Comparison of ENCODE assay signal across 1 cellular context in the genomic region with DNA sequence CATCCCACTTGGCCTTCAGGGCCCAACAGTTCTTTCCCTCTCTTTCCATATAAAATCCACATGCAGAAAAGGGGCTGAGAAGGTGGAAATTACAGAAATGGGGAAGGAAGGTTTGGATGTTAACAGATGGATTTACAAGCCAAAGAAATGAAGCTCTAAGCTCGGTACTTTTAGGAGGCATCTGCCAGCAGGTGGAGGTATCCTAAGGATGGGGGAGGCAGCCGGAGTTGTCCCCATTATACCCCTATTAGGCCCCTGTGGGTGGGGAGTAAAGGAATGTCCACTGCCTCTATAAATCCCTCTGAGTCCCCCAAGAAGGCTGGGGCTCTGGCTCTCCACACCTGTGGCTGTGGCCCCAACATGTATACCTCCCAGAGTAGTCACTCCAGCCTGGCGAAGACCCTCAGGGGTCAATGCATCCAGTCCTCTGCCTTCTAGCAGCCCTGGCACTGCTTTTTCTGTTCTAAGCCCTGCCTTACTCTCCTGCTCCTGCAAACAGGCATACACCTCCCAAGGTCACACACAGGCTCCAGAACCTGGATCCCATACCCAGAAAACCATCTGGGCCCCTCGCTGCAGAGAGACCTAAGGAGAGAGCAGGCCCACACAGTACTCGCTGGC.
TF ChIP-seq lines count a peak whose summit lies in the region.

No MANE protein-coding gene starts in this region.

TF ChIP-seq in HepG2, 621 proteins besides CTCF, POLR2A, EP300 and RAD21 (continues in another document):
- TF ChIP-seq, protein P1, sequence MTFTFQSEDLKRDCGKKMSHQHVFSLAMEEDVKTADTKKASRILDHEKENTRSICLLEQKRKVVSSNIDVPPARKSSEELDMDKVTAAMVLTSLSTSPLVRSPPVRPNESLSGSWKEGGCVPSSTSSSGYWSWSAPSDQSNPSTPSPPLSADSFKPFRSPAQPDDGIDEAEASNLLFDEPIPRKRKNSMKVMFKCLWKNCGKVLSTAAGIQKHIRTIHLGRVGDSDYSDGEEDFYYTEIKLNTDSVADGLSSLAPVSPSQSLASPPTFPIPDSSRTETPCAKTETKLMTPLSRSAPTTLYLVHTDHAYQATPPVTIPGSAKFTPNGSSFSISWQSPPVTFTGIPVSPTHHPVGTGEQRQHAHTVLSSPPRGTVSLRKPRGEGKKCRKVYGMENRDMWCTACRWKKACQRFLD (CRISPR knock-in tag; IDR thresholded peaks at IDR 0.05; ENCODE audit: borderline replicate concordance): no peak
- TF ChIP-seq ZNF225 (CRISPR knock-in tag; IDR thresholded peaks at IDR 0.05) (no peak), FIP1L1 (IDR thresholded peaks at IDR 0.05; ENCODE audit: borderline replicate concordance, insufficient read depth, low read depth, low read length) (no peak), ZNF841 (CRISPR knock-in tag; IDR thresholded peaks at IDR 0.05; ENCODE audit: borderline replicate concordance) (no peak), ZNF773 (CRISPR knock-in tag; IDR thresholded peaks at IDR 0.05; ENCODE audit: borderline replicate concordance) (no peak), ZNF672 (CRISPR knock-in tag; IDR thresholded peaks at IDR 0.05) (peak; percentile 82; the same call in 1 of the 2 replicates), PTBP1 (IDR thresholded peaks at IDR 0.05; ENCODE audit: low read depth, low read length, poor library complexity, severe bottlenecking) (no peak), CREM (IDR thresholded peaks at IDR 0.05) (no peak), CREM (CRISPR knock-in tag; IDR thresholded peaks at IDR 0.05) (no peak), ZNF674 (CRISPR knock-in tag; IDR thresholded peaks at IDR 0.05; ENCODE audit: low read depth) (no peak), TCF7 (IDR thresholded peaks at IDR 0.05; ENCODE audit: low read depth) (0 out of 2 replicates have a peak, but pooled peaks have one; percentile 6), ZNF143 (CRISPR knock-in tag; IDR thresholded peaks at IDR 0.05) (no peak; the same call in 1 of the 2 replicates), SAFB2 (CRISPR knock-in tag; IDR thresholded peaks at IDR 0.05; ENCODE audit: borderline replicate concordance, low read depth) (no peak), ADNP (CRISPR knock-in tag; IDR thresholded peaks at IDR 0.05) (no peak), ZNF788 (CRISPR knock-in tag; IDR thresholded peaks at IDR 0.05; ENCODE audit: borderline replicate concordance) (peak; percentile 35; the same call in 1 of the 2 replicates), ZNF292 (CRISPR knock-in tag; IDR thresholded peaks at IDR 0.05; ENCODE audit: borderline replicate concordance, low read depth) (peak; percentile 50; the same call in 1 of the 2 replicates), NR2C2 (CRISPR knock-in tag; IDR thresholded peaks at IDR 0.05; ENCODE audit: borderline replicate concordance) (peak; percentile 42), IRX3 (CRISPR knock-in tag; IDR thresholded peaks at IDR 0.05; ENCODE audit: borderline replicate concordance, low read depth) (no peak), GATAD2A (CRISPR knock-in tag; IDR thresholded peaks at IDR 0.05) (no peak), NFYC (CRISPR knock-in tag; IDR thresholded peaks at IDR 0.05) (no peak), ZNF12 (CRISPR knock-in tag; IDR thresholded peaks at IDR 0.05) (no peak), SPEN (CRISPR knock-in tag; IDR thresholded peaks at IDR 0.05; ENCODE audit: low read depth) (no peak), TEAD2 (CRISPR knock-in tag; IDR thresholded peaks at IDR 0.05) (no peak), TEAD3 (CRISPR knock-in tag; optimal IDR thresholded peaks at IDR 0.05; ENCODE audit: borderline replicate concordance) (no peak), RXRB (CRISPR knock-in tag; IDR thresholded peaks at IDR 0.05; ENCODE audit: borderline replicate concordance) (no peak), ZNF737 (CRISPR knock-in tag; IDR thresholded peaks at IDR 0.05; ENCODE audit: borderline replicate concordance) (no peak), ZNF615 (CRISPR knock-in tag; IDR thresholded peaks at IDR 0.05; ENCODE audit: borderline replicate concordance) (no peak), ZNF605 (CRISPR knock-in tag; IDR thresholded peaks at IDR 0.05) (no peak), RBAK (CRISPR knock-in tag; IDR thresholded peaks at IDR 0.05) (no peak), ZNF598 (CRISPR knock-in tag; IDR thresholded peaks at IDR 0.05; ENCODE audit: borderline replicate concordance) (0 out of 2 replicates have a peak, but pooled peaks have one; percentile 5), RFXANK (CRISPR knock-in tag; IDR thresholded peaks at IDR 0.05) (no peak), ZBTB42 (CRISPR knock-in tag; IDR thresholded peaks at IDR 0.05) (0 out of 2 replicates have a peak, but pooled peaks have one; percentile 8)
- TF ChIP-seq, protein P2, sequence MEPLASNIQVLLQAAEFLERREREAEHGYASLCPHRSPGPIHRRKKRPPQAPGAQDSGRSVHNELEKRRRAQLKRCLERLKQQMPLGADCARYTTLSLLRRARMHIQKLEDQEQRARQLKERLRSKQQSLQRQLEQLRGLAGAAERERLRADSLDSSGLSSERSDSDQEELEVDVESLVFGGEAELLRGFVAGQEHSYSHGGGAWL (CRISPR knock-in tag; IDR thresholded peaks at IDR 0.05): no peak
- TF ChIP-seq, protein P3, sequence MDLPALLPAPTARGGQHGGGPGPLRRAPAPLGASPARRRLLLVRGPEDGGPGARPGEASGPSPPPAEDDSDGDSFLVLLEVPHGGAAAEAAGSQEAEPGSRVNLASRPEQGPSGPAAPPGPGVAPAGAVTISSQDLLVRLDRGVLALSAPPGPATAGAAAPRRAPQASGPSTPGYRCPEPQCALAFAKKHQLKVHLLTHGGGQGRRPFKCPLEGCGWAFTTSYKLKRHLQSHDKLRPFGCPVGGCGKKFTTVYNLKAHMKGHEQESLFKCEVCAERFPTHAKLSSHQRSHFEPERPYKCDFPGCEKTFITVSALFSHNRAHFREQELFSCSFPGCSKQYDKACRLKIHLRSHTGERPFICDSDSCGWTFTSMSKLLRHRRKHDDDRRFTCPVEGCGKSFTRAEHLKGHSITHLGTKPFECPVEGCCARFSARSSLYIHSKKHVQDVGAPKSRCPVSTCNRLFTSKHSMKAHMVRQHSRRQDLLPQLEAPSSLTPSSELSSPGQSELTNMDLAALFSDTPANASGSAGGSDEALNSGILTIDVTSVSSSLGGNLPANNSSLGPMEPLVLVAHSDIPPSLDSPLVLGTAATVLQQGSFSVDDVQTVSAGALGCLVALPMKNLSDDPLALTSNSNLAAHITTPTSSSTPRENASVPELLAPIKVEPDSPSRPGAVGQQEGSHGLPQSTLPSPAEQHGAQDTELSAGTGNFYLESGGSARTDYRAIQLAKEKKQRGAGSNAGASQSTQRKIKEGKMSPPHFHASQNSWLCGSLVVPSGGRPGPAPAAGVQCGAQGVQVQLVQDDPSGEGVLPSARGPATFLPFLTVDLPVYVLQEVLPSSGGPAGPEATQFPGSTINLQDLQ (CRISPR knock-in tag; IDR thresholded peaks at IDR 0.05): no peak
- TF ChIP-seq, protein P4, sequence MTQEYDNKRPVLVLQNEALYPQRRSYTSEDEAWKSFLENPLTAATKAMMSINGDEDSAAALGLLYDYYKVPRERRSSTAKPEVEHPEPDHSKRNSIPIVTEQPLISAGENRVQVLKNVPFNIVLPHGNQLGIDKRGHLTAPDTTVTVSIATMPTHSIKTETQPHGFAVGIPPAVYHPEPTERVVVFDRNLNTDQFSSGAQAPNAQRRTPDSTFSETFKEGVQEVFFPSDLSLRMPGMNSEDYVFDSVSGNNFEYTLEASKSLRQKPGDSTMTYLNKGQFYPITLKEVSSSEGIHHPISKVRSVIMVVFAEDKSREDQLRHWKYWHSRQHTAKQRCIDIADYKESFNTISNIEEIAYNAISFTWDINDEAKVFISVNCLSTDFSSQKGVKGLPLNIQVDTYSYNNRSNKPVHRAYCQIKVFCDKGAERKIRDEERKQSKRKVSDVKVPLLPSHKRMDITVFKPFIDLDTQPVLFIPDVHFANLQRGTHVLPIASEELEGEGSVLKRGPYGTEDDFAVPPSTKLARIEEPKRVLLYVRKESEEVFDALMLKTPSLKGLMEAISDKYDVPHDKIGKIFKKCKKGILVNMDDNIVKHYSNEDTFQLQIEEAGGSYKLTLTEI (CRISPR knock-in tag; conservative IDR thresholded peaks at IDR 0.05): no peak
- TF ChIP-seq, protein P5, sequence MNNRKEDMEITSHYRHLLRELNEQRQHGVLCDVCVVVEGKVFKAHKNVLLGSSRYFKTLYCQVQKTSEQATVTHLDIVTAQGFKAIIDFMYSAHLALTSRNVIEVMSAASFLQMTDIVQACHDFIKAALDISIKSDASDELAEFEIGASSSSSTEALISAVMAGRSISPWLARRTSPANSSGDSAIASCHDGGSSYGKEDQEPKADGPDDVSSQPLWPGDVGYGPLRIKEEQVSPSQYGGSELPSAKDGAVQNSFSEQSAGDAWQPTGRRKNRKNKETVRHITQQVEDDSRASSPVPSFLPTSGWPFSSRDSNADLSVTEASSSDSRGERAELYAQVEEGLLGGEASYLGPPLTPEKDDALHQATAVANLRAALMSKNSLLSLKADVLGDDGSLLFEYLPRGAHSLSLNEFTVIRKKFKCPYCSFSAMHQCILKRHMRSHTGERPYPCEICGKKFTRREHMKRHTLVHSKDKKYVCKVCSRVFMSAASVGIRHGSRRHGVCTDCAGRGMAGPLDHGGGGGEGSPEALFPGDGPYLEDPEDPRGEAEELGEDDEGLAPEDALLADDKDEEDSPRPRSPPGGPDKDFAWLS (CRISPR knock-in tag; IDR thresholded peaks at IDR 0.05; ENCODE audit: borderline replicate concordance): no peak
- TF ChIP-seq, protein P6, sequence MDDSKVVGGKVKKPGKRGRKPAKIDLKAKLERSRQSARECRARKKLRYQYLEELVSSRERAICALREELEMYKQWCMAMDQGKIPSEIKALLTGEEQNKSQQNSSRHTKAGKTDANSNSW (CRISPR knock-in tag; IDR thresholded peaks at IDR 0.05; ENCODE audit: borderline replicate concordance): no peak
- TF ChIP-seq, protein P7, sequence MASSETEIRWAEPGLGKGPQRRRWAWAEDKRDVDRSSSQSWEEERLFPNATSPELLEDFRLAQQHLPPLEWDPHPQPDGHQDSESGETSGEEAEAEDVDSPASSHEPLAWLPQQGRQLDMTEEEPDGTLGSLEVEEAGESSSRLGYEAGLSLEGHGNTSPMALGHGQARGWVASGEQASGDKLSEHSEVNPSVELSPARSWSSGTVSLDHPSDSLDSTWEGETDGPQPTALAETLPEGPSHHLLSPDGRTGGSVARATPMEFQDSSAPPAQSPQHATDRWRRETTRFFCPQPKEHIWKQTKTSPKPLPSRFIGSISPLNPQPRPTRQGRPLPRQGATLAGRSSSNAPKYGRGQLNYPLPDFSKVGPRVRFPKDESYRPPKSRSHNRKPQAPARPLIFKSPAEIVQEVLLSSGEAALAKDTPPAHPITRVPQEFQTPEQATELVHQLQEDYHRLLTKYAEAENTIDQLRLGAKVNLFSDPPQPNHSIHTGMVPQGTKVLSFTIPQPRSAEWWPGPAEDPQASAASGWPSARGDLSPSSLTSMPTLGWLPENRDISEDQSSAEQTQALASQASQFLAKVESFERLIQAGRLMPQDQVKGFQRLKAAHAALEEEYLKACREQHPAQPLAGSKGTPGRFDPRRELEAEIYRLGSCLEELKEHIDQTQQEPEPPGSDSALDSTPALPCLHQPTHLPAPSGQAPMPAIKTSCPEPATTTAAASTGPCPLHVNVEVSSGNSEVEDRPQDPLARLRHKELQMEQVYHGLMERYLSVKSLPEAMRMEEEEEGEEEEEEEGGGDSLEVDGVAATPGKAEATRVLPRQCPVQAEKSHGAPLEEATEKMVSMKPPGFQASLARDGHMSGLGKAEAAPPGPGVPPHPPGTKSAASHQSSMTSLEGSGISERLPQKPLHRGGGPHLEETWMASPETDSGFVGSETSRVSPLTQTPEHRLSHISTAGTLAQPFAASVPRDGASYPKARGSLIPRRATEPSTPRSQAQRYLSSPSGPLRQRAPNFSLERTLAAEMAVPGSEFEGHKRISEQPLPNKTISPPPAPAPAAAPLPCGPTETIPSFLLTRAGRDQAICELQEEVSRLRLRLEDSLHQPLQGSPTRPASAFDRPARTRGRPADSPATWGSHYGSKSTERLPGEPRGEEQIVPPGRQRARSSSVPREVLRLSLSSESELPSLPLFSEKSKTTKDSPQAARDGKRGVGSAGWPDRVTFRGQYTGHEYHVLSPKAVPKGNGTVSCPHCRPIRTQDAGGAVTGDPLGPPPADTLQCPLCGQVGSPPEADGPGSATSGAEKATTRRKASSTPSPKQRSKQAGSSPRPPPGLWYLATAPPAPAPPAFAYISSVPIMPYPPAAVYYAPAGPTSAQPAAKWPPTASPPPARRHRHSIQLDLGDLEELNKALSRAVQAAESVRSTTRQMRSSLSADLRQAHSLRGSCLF (CRISPR knock-in tag; IDR thresholded peaks at IDR 0.05; ENCODE audit: borderline replicate concordance): no peak
- TF ChIP-seq, protein P8, sequence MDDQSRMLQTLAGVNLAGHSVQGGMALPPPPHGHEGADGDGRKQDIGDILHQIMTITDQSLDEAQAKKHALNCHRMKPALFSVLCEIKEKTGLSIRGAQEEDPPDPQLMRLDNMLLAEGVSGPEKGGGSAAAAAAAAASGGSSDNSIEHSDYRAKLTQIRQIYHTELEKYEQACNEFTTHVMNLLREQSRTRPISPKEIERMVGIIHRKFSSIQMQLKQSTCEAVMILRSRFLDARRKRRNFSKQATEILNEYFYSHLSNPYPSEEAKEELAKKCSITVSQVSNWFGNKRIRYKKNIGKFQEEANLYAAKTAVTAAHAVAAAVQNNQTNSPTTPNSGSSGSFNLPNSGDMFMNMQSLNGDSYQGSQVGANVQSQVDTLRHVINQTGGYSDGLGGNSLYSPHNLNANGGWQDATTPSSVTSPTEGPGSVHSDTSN (CRISPR knock-in tag; IDR thresholded peaks at IDR 0.05; ENCODE audit: borderline replicate concordance): no peak
- TF ChIP-seq, protein P9, sequence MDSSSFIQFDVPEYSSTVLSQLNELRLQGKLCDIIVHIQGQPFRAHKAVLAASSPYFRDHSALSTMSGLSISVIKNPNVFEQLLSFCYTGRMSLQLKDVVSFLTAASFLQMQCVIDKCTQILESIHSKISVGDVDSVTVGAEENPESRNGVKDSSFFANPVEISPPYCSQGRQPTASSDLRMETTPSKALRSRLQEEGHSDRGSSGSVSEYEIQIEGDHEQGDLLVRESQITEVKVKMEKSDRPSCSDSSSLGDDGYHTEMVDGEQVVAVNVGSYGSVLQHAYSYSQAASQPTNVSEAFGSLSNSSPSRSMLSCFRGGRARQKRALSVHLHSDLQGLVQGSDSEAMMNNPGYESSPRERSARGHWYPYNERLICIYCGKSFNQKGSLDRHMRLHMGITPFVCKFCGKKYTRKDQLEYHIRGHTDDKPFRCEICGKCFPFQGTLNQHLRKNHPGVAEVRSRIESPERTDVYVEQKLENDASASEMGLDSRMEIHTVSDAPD (CRISPR knock-in tag; IDR thresholded peaks at IDR 0.05): no peak
- TF ChIP-seq, protein P10, sequence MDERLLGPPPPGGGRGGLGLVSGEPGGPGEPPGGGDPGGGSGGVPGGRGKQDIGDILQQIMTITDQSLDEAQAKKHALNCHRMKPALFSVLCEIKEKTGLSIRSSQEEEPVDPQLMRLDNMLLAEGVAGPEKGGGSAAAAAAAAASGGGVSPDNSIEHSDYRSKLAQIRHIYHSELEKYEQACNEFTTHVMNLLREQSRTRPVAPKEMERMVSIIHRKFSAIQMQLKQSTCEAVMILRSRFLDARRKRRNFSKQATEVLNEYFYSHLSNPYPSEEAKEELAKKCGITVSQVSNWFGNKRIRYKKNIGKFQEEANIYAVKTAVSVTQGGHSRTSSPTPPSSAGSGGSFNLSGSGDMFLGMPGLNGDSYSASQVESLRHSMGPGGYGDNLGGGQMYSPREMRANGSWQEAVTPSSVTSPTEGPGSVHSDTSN (CRISPR knock-in tag; IDR thresholded peaks at IDR 0.05): no peak
